22 cellular contexts compared by ENCODE assay signal in the genomic region with DNA sequence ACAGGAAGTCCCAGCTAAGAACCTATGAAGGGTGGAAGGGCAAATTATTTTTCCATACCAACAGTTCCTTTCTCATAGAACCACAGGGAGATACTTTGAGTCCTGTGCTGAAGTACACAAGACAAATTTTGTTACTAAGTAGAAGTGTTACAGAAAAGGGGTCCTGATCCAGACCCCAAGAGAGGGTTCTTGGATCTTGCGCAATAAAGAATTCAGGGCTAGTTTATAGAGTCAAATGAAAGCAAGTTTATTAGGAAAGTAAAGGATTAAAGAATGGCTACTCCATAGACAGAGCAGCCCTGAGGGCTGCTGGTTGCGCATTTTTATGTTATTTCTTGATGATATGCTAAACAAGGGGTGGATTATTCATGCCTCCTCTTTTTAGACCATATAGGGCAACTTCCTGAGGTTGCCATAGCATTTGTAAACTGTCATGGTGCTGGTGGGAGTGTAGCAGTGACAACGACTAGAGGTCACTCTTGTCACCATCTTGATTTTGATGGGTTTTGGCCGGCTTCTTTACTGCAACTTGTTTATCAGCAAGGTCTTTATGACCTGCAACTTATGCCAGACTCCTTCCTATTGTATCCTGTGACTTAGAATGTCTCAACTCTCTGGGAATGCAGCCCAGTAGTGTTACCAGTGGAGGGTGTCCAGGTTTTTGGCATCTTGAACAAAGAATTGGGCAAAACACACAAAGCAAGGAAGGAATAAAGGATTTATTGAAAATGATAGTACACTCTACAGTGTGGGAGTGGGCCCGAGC.
"Had no signal": no experiment of that assay in that cellular context is flagged by ENCODE, and none has a peak within 500 bp of the region (broad histone marks: within the 10 kb centered on the region; RNA-seq: fewer than 3 reads in every experiment).

No MANE protein-coding gene starts in this region.

- ATAC-seq: activated CD8-positive, alpha-beta memory T cell treated with anti-CD3 and anti-CD28 coated beads, Interleukin-2, amount 10 ng/mL, durations not matched to agents 7 days and 5 days; activated naive CD4-positive, alpha-beta T cell treated with anti-CD3 and anti-CD28 coated beads, Interleukin-2, amount 50 U/mL, for 72 hours; activated naive CD8-positive, alpha-beta T cell treated with anti-CD3 and anti-CD28 coated beads, Interleukin-2, amount 50 U/mL, for 24 hours; T-helper 17 cell had no signal

- H3K4me1 Mint-ChIP-seq: activated B cell treated with CpG ODN at 0.5 μM for 24 hours; activated CD4-positive, alpha-beta T cell treated with anti-CD3 and anti-CD28 coated beads, Interleukin-2, amount 10 ng/mL, durations not matched to agents 24 days and 14 days; activated CD8-positive, alpha-beta memory T cell treated with anti-CD3 and anti-CD28 coated beads, Interleukin-2, amount 10 ng/mL, durations not matched to agents 7 days and 5 days; activated naive CD8-positive, alpha-beta T cell treated with anti-CD3 and anti-CD28 coated beads, Interleukin-2, amount 50 U/mL, for 24 hours; T-helper 17 cell had no signal

- DNase-seq: activated B cell treated with CpG ODN at 0.5 μM for 24 hours; activated CD4-positive, alpha-beta T cell treated with anti-CD3 and anti-CD28 coated beads for 1 hour; activated CD4-positive, alpha-beta T cell treated with anti-CD3 and anti-CD28 coated beads, Interleukin-2, amount 10 ng/mL, durations not matched to agents 24 days and 14 days; activated CD4-positive, alpha-beta T cell treated with anti-CD3 and anti-CD28 coated beads, Interleukin-2, amount 50 U/mL, for 48 hours; activated CD8-positive, alpha-beta memory T cell treated with anti-CD3 and anti-CD28 coated beads, Interleukin-2, amount 10 ng/mL, durations not matched to agents 7 days and 5 days; activated effector memory CD4-positive, alpha-beta T cell treated with anti-CD3 and anti-CD28 coated beads, Interleukin-2, amount 50 U/mL, for 16 hours; activated naive CD4-positive, alpha-beta T cell treated with Interleukin-2 at 50 U/mL for 16 hours; activated naive CD8-positive, alpha-beta T cell treated with anti-CD3 and anti-CD28 coated beads, Interleukin-2, amount 50 U/mL, for 24 hours; activated T-cell treated with anti-CD3 and anti-CD28 coated beads, Interleukin-2, amount 50 U/mL, for 24 hours; brain microvascular endothelial cell; cerebellar nuclear complex; NCI-H1930; NCI-H2171 treated with DMSO at 0.1 percent for 48 hours; NCI-H226; NCI-H526; NCI-H774; SIG-M5; T-helper 17 cell; T-helper 9 cell had no signal

- H3K4me3 Mint-ChIP-seq: activated B cell treated with CpG ODN at 0.5 μM for 24 hours; activated CD4-positive, alpha-beta T cell treated with anti-CD3 and anti-CD28 coated beads, Interleukin-2, amount 10 ng/mL, durations not matched to agents 24 days and 14 days; activated CD8-positive, alpha-beta memory T cell treated with anti-CD3 and anti-CD28 coated beads, Interleukin-2, amount 10 ng/mL, durations not matched to agents 7 days and 5 days; activated naive CD8-positive, alpha-beta T cell treated with anti-CD3 and anti-CD28 coated beads, Interleukin-2, amount 50 U/mL, for 24 hours; activated T-cell treated with anti-CD3 and anti-CD28 coated beads, Interleukin-2, amount 50 U/mL, for 24 hours; activated T-helper 1 cell treated with anti-CD3 and anti-CD28 coated beads, Interleukin-12 subunit alpha, Interleukin-12 subunit beta, Interleukin-2, Interleukin-4 antibody, amounts not matched to agents 30 ng/mL and 10 ng/mL and 1 ng/mL, durations not matched to agents 14 hours and 24 hours and 36 hours; T-helper 17 cell had no signal

- H3K27me3 Mint-ChIP-seq: activated CD8-positive, alpha-beta memory T cell treated with anti-CD3 and anti-CD28 coated beads, Interleukin-2, amount 10 ng/mL, durations not matched to agents 7 days and 5 days; activated naive CD8-positive, alpha-beta T cell treated with anti-CD3 and anti-CD28 coated beads, Interleukin-2, amount 50 U/mL, for 24 hours had no signal

- H3K9ac ChIP-seq: KMS-11 had no signal

- H3K27me3 ChIP-seq: brain microvascular endothelial cell had no signal

- H3K9me3 Mint-ChIP-seq: activated CD4-positive, alpha-beta T cell treated with anti-CD3 and anti-CD28 coated beads, Interleukin-2, amount 10 ng/mL, durations not matched to agents 24 days and 14 days; activated naive CD4-positive, alpha-beta T cell treated with anti-CD3 and anti-CD28 coated beads, Interleukin-2, amount 50 U/mL, for 72 hours; activated naive CD8-positive, alpha-beta T cell treated with anti-CD3 and anti-CD28 coated beads, Interleukin-2, amount 50 U/mL, for 24 hours; activated T-cell treated with anti-CD3 and anti-CD28 coated beads, Interleukin-2, amount 50 U/mL, for 24 hours; activated T-helper 1 cell treated with anti-CD3 and anti-CD28 coated beads, Interleukin-12 subunit alpha, Interleukin-12 subunit beta, Interleukin-2, Interleukin-4 antibody, amounts not matched to agents 30 ng/mL and 10 ng/mL and 1 ng/mL, durations not matched to agents 14 hours and 24 hours and 36 hours had no signal

- H3K27ac Mint-ChIP-seq: activated B cell treated with CpG ODN at 0.5 μM for 24 hours; activated CD4-positive, alpha-beta T cell treated with anti-CD3 and anti-CD28 coated beads, Interleukin-2, amount 10 ng/mL, durations not matched to agents 24 days and 14 days; activated CD8-positive, alpha-beta memory T cell treated with anti-CD3 and anti-CD28 coated beads, Interleukin-2, amount 10 ng/mL, durations not matched to agents 7 days and 5 days; activated naive CD4-positive, alpha-beta T cell treated with anti-CD3 and anti-CD28 coated beads, Interleukin-2, amount 50 U/mL, for 72 hours; activated naive CD8-positive, alpha-beta T cell treated with anti-CD3 and anti-CD28 coated beads, Interleukin-2, amount 50 U/mL, for 24 hours; activated T-cell treated with anti-CD3 and anti-CD28 coated beads, Interleukin-2, amount 50 U/mL, for 24 hours; activated T-helper 1 cell treated with anti-CD3 and anti-CD28 coated beads, Interleukin-12 subunit alpha, Interleukin-12 subunit beta, Interleukin-2, Interleukin-4 antibody, amounts not matched to agents 30 ng/mL and 10 ng/mL and 1 ng/mL, durations not matched to agents 14 hours and 24 hours and 36 hours; T-helper 17 cell had no signal

- H3K36me3 ChIP-seq: brain microvascular endothelial cell had no signal

- H3K4me2 ChIP-seq: KMS-11 had no signal

- H3K27ac ChIP-seq: brain microvascular endothelial cell, KMS-11 had no signal
